29 cellular contexts compared by ENCODE assay signal in genomic region chr12:64253356-64253755, GRCh38. TPM values are rescaled to one million over a fixed set of nuclear protein-coding genes. Genes with fewer than 3 reads are reported as not detected.
DNase-seq lines count a peak whose midpoint lies in the region; ATAC-seq and TF ChIP-seq lines count a peak whose summit lies in the region.
"Had no signal": no experiment of that assay in that cellular context is flagged by ENCODE, and none has a peak within 500 bp of the region (broad histone marks: within the 10 kb centered on the region; RNA-seq: fewer than 3 reads in every experiment).

No MANE protein-coding gene starts in this region.

- H3K27ac ChIP-seq in GM23248, result peak overlapping the region; percentile 83
- H3K27ac ChIP-seq in OCI-LY3 (ENCODE audit: low read length), result no peak overlapping the region
- peak overlapping the region in 3 of 4 donors; percentile 23 to 61 (median 60) for H3K27ac ChIP-seq in gastroesophageal sphincter
- H3K27ac ChIP-seq in upper lobe of right lung, result peak overlapping the region; percentile 69
- peak overlapping the region in 2 of 4 donors; percentile 35 to 43 for H3K27ac ChIP-seq in upper lobe of left lung
- H3K27ac ChIP-seq in SJCRH30, result no peak overlapping the region
- H3K27ac ChIP-seq: C4-2B, cardiac muscle cell had no signal

- TF ChIP-seq POLR2A in gastroesophageal sphincter (IDR thresholded peaks at IDR 0.05) (no peak), upper lobe of left lung (IDR thresholded peaks at IDR 0.05) (no peak)

- no peak for DNase-seq in GM23248
- no peak for DNase-seq in upper lobe of right lung
- DNase-seq in upper lobe of left lung, result no peak
- DNase-seq in SJCRH30, result no peak
- no peak for DNase-seq in natural killer cell
- DNase-seq: activated B cell treated with CpG ODN at 0.5 μM for 24 hours; activated CD4-positive, alpha-beta T cell treated with anti-CD3 and anti-CD28 coated beads, Interleukin-2, amount 50 U/mL, for 4 hours; activated CD8-positive, alpha-beta memory T cell treated with anti-CD3 and anti-CD28 coated beads, Interleukin-2, amount 50 U/mL, for 48 hours; aorta; H7; hippocampal formation; left colon; naive thymus-derived CD8-positive, alpha-beta T cell; NCI-H1417; NCI-H2081 treated with DMSO at 0.1 percent for 48 hours; NCI-H748 treated with DMSO at 0.1 percent for 48 hours; occipital lobe; stimulated activated naive CD8-positive, alpha-beta T cell treated with anti-CD3 and anti-CD28 coated beads, Interleukin-15, Interleukin-2, amounts not matched to agents 100 U/mL and 50 U/mL, for 24 hours had no signal

- H3K27me3 Mint-ChIP-seq in natural killer cell (ENCODE audit: low read depth in 2 of 2), result peaks cover 0 to 4% of the 10 kb centered on the region in 2 donors
- H3K27me3 Mint-ChIP-seq: activated T-helper 17 cell treated with anti-CD3 and anti-CD28 coated beads, Interleukin-2, amount 50 U/mL, for 72 hours; dendritic cell treated with granulocyte-macrophage colony-stimulating factor and Interleukin-4, amounts not matched to agents 40 ng/mL and 50 ng/mL, for 4 days had no signal

- intact Hi-C loops in upper lobe of right lung (cut with DNase I) (no loop called here), natural killer cell (cut with micrococcal nuclease) (no loop called here)

- H3K27ac Mint-ChIP-seq in natural killer cell, result no peak overlapping the region
- H3K27ac Mint-ChIP-seq: activated B cell treated with CpG ODN at 0.5 μM for 24 hours; activated naive CD4-positive, alpha-beta T cell treated with anti-CD3 and anti-CD28 coated beads, Interleukin-2, amount 50 U/mL, for 24 hours; activated T-helper 17 cell treated with anti-CD3 and anti-CD28 coated beads, Interleukin-2, amount 50 U/mL, for 72 hours; dendritic cell treated with granulocyte-macrophage colony-stimulating factor and Interleukin-4, amounts not matched to agents 40 ng/mL and 50 ng/mL, for 4 days; IgD-negative memory B cell; mesothelial cell of epicardium; naive thymus-derived CD8-positive, alpha-beta T cell had no signal

- no peak overlapping the region for H3K4me3 ChIP-seq in GM23248
- no peak overlapping the region for H3K4me3 ChIP-seq in OCI-LY3 (ENCODE audit: low read length)
- no peak overlapping the region for H3K4me3 ChIP-seq in gastroesophageal sphincter
- H3K4me3 ChIP-seq in upper lobe of right lung, result no peak overlapping the region
- no peak overlapping the region for H3K4me3 ChIP-seq in upper lobe of left lung
- no peak overlapping the region for H3K4me3 ChIP-seq in SJCRH30
- H3K4me3 ChIP-seq: cardiac muscle cell, gastrocnemius medialis, tibial nerve had no signal

- H3K9me3 Mint-ChIP-seq in natural killer cell, result no peaks in the 10 kb centered on the region
- H3K9me3 Mint-ChIP-seq: activated B cell treated with CpG ODN at 0.5 μM for 24 hours; activated naive CD4-positive, alpha-beta T cell treated with anti-CD3 and anti-CD28 coated beads, Interleukin-2, amount 50 U/mL, for 24 hours; activated T-helper 17 cell treated with anti-CD3 and anti-CD28 coated beads, Interleukin-2, amount 50 U/mL, for 72 hours; dendritic cell treated with granulocyte-macrophage colony-stimulating factor and Interleukin-4, amounts not matched to agents 40 ng/mL and 50 ng/mL, for 4 days; IgD-negative memory B cell; naive thymus-derived CD8-positive, alpha-beta T cell had no signal

- in situ Hi-C loops in GM23248 (cut with MboI), result loop anchor here (5.0 kb wide), 1 partner anchor 426 kb away; no protein-coding TSS in a partner anchor

- peaks cover 12 to 14% of the 10 kb centered on the region in 2 donors for H3K4me1 Mint-ChIP-seq in natural killer cell
- H3K4me1 Mint-ChIP-seq: activated B cell treated with CpG ODN at 0.5 μM for 24 hours; activated naive CD4-positive, alpha-beta T cell treated with anti-CD3 and anti-CD28 coated beads, Interleukin-2, amount 50 U/mL, for 24 hours; activated T-helper 17 cell treated with anti-CD3 and anti-CD28 coated beads, Interleukin-2, amount 50 U/mL, for 72 hours; IgD-negative memory B cell; mesothelial cell of epicardium had no signal

- H3K9ac ChIP-seq in GM23248 (peak overlapping the region; percentile 54; the same call in 1 of the 2 replicates), OCI-LY3 (ENCODE audit: low read length) (no peak overlapping the region)

- no peaks in the 10 kb centered on the region for H3K27me3 ChIP-seq in GM23248 (replicated peaks; ENCODE audit: insufficient read depth)
- H3K27me3 ChIP-seq in OCI-LY3 (ENCODE audit: low read depth, low read length), result no peaks in the 10 kb centered on the region
- no peaks in the 10 kb centered on the region for H3K27me3 ChIP-seq in gastroesophageal sphincter
- no peaks in the 10 kb centered on the region for H3K27me3 ChIP-seq in upper lobe of right lung
- H3K27me3 ChIP-seq in upper lobe of left lung, result no peaks in the 10 kb centered on the region
- H3K27me3 ChIP-seq in SJCRH30, result no peaks in the 10 kb centered on the region
- H3K27me3 ChIP-seq: cardiac muscle cell, gastrocnemius medialis, tibial nerve had no signal

- H3F3A ChIP-seq in GM23248 (ENCODE audit: insufficient read depth), result peaks cover 12% of the 10 kb centered on the region

- 7% methylated on average over 1 of the region's 1 CpG; no CpG with 5 or more reads in 1 of the 2 experiments for WGBS in GM23248 (ENCODE audit: low coverage in 1 of 2, low lambda C conversion rate in 2 of 2, missing lambda C conversion rate in 2 of 2), 2 experiments
- WGBS in gastroesophageal sphincter (ENCODE audit: low coverage in 1 of 2), 2 donors, result 40% methylated on average over 1 of the region's 1 CpG; no CpG with 5 or more reads in 1 of the 2 donors
- WGBS in upper lobe of left lung, 2 donors, result 33 to 58% methylated on average over 1 of the region's 1 CpG

- H3K79me2 ChIP-seq in GM23248 (ENCODE audit: insufficient read depth) (no peaks in the 10 kb centered on the region), OCI-LY3 (ENCODE audit: low read length) (no peaks in the 10 kb centered on the region)

- ATAC-seq in gastroesophageal sphincter (no peak), upper lobe of right lung (no peak), upper lobe of left lung (ENCODE audit: low FRiP score in 2 of 2) (no peak), natural killer cell (no peak)
- ATAC-seq: activated T-helper 17 cell treated with anti-CD3 and anti-CD28 coated beads, Interleukin-2, amount 50 U/mL, for 72 hours; left colon; naive thymus-derived CD8-positive, alpha-beta T cell; stimulated activated naive CD8-positive, alpha-beta T cell treated with anti-CD3 and anti-CD28 coated beads, Interleukin-15, Interleukin-2, amounts not matched to agents 100 U/mL and 50 U/mL, for 24 hours had no signal

- H3K4me2 ChIP-seq in GM23248 (ENCODE audit: unreplicated experiment), result peak overlapping the region; percentile 85
- 0 out of 2 replicates have a peak overlapping the region, but pooled peaks have one; percentile 0 for H3K4me2 ChIP-seq in OCI-LY3 (ENCODE audit: low read length)

- TF ChIP-seq EP300 in gastroesophageal sphincter (IDR thresholded peaks at IDR 0.05) (no peak), upper lobe of left lung (IDR thresholded peaks at IDR 0.05) (no peak)

- TF ChIP-seq CTCF in OCI-LY3 (IDR thresholded peaks at IDR 0.05; ENCODE audit: low read depth, low read length) (no peak), gastroesophageal sphincter (IDR thresholded peaks at IDR 0.05) (no peak), upper lobe of right lung (IDR thresholded peaks at IDR 0.05) (no peak), upper lobe of left lung (IDR thresholded peaks at IDR 0.05) (no peak), natural killer cell (IDR thresholded peaks at IDR 0.05) (no peak)

- H3K4me1 ChIP-seq in GM23248 (ENCODE audit: insufficient read depth), result peaks cover 12% of the 10 kb centered on the region
- peaks cover 9% of the 10 kb centered on the region for H3K4me1 ChIP-seq in OCI-LY3 (ENCODE audit: low read length)
- no peaks in the 10 kb centered on the region for H3K4me1 ChIP-seq in gastroesophageal sphincter
- H3K4me1 ChIP-seq in upper lobe of right lung, result peaks cover 5% of the 10 kb centered on the region
- H3K4me1 ChIP-seq in upper lobe of left lung, result no peaks in the 10 kb centered on the region
- H3K4me1 ChIP-seq in SJCRH30, result no peaks in the 10 kb centered on the region; the same call in 1 of the 2 replicates

- H4K20me1 ChIP-seq in GM23248 (ENCODE audit: insufficient read depth) (no peaks in the 10 kb centered on the region), OCI-LY3 (ENCODE audit: insufficient read depth, low read length) (no peaks in the 10 kb centered on the region)

- no peaks in the 10 kb centered on the region for H3K9me3 ChIP-seq in GM23248 (ENCODE audit: low read depth)
- H3K9me3 ChIP-seq in OCI-LY3 (ENCODE audit: insufficient read depth, low read length), result no peaks in the 10 kb centered on the region
- H3K9me3 ChIP-seq in gastroesophageal sphincter, result no peaks in the 10 kb centered on the region
- H3K9me3 ChIP-seq in upper lobe of right lung, result no peaks in the 10 kb centered on the region
- H3K9me3 ChIP-seq in upper lobe of left lung, result no peaks in the 10 kb centered on the region
- no peaks in the 10 kb centered on the region for H3K9me3 ChIP-seq in SJCRH30 (replicated peaks)
- H3K9me3 ChIP-seq: gastrocnemius medialis, tibial nerve had no signal

- H3K36me3 ChIP-seq in GM23248 (ENCODE audit: low read depth) (no peaks in the 10 kb centered on the region), OCI-LY3 (replicated peaks; ENCODE audit: low read depth, low read length) (no peaks in the 10 kb centered on the region), gastroesophageal sphincter (no peaks in the 10 kb centered on the region), upper lobe of right lung (no peaks in the 10 kb centered on the region), upper lobe of left lung (no peaks in the 10 kb centered on the region), SJCRH30 (no peaks in the 10 kb centered on the region)
- H3K36me3 ChIP-seq: cardiac muscle cell, gastrocnemius medialis, tibial nerve had no signal

- no peaks in the 10 kb centered on the region for H3K9me2 ChIP-seq in GM23248 (ENCODE audit: insufficient read depth)

- H2AFZ ChIP-seq in GM23248, result peak overlapping the region; percentile 72; the same call in 1 of the 2 replicates
- H2AFZ ChIP-seq in OCI-LY3 (ENCODE audit: low read depth, low read length), result no peak overlapping the region; the same call in 1 of the 2 replicates

- H3K36me3 Mint-ChIP-seq in natural killer cell, result no peaks in the 10 kb centered on the region
- H3K36me3 Mint-ChIP-seq: activated naive CD4-positive, alpha-beta T cell treated with anti-CD3 and anti-CD28 coated beads, Interleukin-2, amount 50 U/mL, for 24 hours; IgD-negative memory B cell; mesothelial cell of epicardium; naive thymus-derived CD8-positive, alpha-beta T cell had no signal

- no peak overlapping the region for H3K4me3 Mint-ChIP-seq in natural killer cell
- H3K4me3 Mint-ChIP-seq: activated B cell treated with CpG ODN at 0.5 μM for 24 hours; activated naive CD4-positive, alpha-beta T cell treated with anti-CD3 and anti-CD28 coated beads, Interleukin-2, amount 50 U/mL, for 24 hours; activated T-helper 17 cell treated with anti-CD3 and anti-CD28 coated beads, Interleukin-2, amount 50 U/mL, for 72 hours; dendritic cell treated with granulocyte-macrophage colony-stimulating factor and Interleukin-4, amounts not matched to agents 40 ng/mL and 50 ng/mL, for 4 days; IgD-negative memory B cell; mesothelial cell of epicardium; naive thymus-derived CD8-positive, alpha-beta T cell had no signal

RNA-seq across cellular contexts. Expression of gene KICS2, which starts 31.3 kb away (rescaled TPM):
- 2.9 and 5.1 TPM in 2 replicates for total RNA-seq in GM23248 (2014; rRNA removed; shearing (Covaris generic))
- polyA plus RNA-seq in GM23248 (2016; fragmentation: Nextera tagmentation; extraction: Ambion mirVana), result 3.5 and 4.1 TPM in 2 replicates
- total RNA-seq in gastroesophageal sphincter (1 to 10 TPM; 2.4 to 6.7 (median 5.9) TPM), upper lobe of right lung (5.4 TPM), upper lobe of left lung (10 to 100 TPM in 4 of 6 donors, 1 to 10 TPM in 2; 6.0 to 16.6 (median 11.6) TPM), natural killer cell (10 to 100 TPM; 14.7 to 19.5 (median 15.6) TPM)
- total RNA-seq in SJCRH30 (2014; rRNA removed; shearing (Covaris generic)), result 8.6 and 9.7 TPM in 2 replicates

Comparison
In these comparisons a context has a peak if more than half of its experiments do, and no peak if none do; other contexts are left out.
1. H3K27ac ChIP-seq: peak in GM23248 (single experiment), gastroesophageal sphincter (3 of 4) and upper lobe of right lung (single experiment); none in OCI-LY3 (single experiment) and SJCRH30 (single experiment).